ENCODE assay signal across 9 cellular contexts in genomic region chr6:169292340-169293124, GRCh38. TPM values are rescaled to one million over a fixed set of nuclear protein-coding genes. Genes with fewer than 3 reads are reported as not detected.
DNase-seq lines count a peak whose midpoint lies in the region; ATAC-seq and TF ChIP-seq lines count a peak whose summit lies in the region.
"Had no signal": no experiment of that assay in that cellular context is flagged by ENCODE, and none has a peak within 500 bp of the region (broad histone marks: within the 10 kb centered on the region; RNA-seq: fewer than 3 reads in every experiment).

No MANE protein-coding gene starts in this region.

- H3K4ac ChIP-seq in neuronal stem cell (ENCODE audit: low read length) = no peak overlapping the region

- no peaks in the 10 kb centered on the region for H3K4me1 ChIP-seq in neuronal stem cell (ENCODE audit: control insufficient read depth in 2 of 2, insufficient read depth in 1 of 2, low read depth in 1 of 2, low read length in 2 of 2)

- H3K14ac ChIP-seq in neuronal stem cell (ENCODE audit: low read length) = no peak overlapping the region

- no peak overlapping the region for H3K9ac ChIP-seq in neuronal stem cell (ENCODE audit: low read depth, low read length, poor library complexity)

- no peak overlapping the region for H2BK120ac ChIP-seq in neuronal stem cell (ENCODE audit: low read depth, low read length)

- no peak overlapping the region for H3K23ac ChIP-seq in neuronal stem cell (ENCODE audit: low read depth, low read length, poor library complexity)

- H3K18ac ChIP-seq in neuronal stem cell (ENCODE audit: low read length) = peak overlapping the region; percentile 74

- TF ChIP-seq CTCF in choroid plexus epithelial cell (conservative IDR thresholded peaks at IDR 0.05; ENCODE audit: low read depth, low read length) = no peak

- no peak overlapping the region for H3K4me2 ChIP-seq in neuronal stem cell (ENCODE audit: insufficient read depth, low read length, poor library complexity, severe bottlenecking)

- H3K27me3 ChIP-seq in neuronal stem cell (ENCODE audit: control insufficient read depth in 3 of 3, insufficient read depth in 3 of 3, low read depth in 1 of 3, low read length in 3 of 3) = no peaks in the 10 kb centered on the region

- no peaks in the 10 kb centered on the region for H3K36me3 ChIP-seq in neuronal stem cell (replicated peaks in 1 of 2; ENCODE audit: control insufficient read depth in 2 of 2, insufficient read depth in 2 of 2, low read length in 2 of 2)

- ATAC-seq in HG03442 (IDR thresholded peaks at IDR 0.05; ENCODE audit: unreplicated experiment) = no peak
- no peak for ATAC-seq in HG03342 (IDR thresholded peaks at IDR 0.05; ENCODE audit: unreplicated experiment)
- no peak for ATAC-seq in HG02588 (IDR thresholded peaks at IDR 0.05; ENCODE audit: unreplicated experiment)

- no peak overlapping the region for H2AK5ac ChIP-seq in neuronal stem cell (ENCODE audit: low read depth, low read length)

- H2BK12ac ChIP-seq in neuronal stem cell (ENCODE audit: low read length) = no peak overlapping the region

- H2BK5ac ChIP-seq in neuronal stem cell (ENCODE audit: low read length) = no peak overlapping the region

- no peak overlapping the region for H2BK15ac ChIP-seq in neuronal stem cell (ENCODE audit: low read length)

- no peak overlapping the region for H4K8ac ChIP-seq in neuronal stem cell (ENCODE audit: low read depth, low read length)

- H2AFZ ChIP-seq in neuronal stem cell (ENCODE audit: low read length) = peak overlapping the region; percentile 30

- DNase-seq in COLO668 (lab: John Stamatoyannopoulos, UW; ENCODE audit: unreplicated experiment) = peak; percentile 17
- peak; percentile 21 for DNase-seq in NCI-H146 treated with DMSO at 0.1 percent for 48 hours (lab: John Stamatoyannopoulos, UW; ENCODE audit: unreplicated experiment)
- DNase-seq in choroid plexus epithelial cell (ENCODE audit: low read depth) = peak; percentile 97
- DNase-seq in neuronal stem cell (ENCODE audit: low spot score) = no peak
- no peak for DNase-seq in DMS153 treated with DMSO at 0.1 percent for 48 hours (lab: John Stamatoyannopoulos, UW; ENCODE audit: unreplicated experiment)
- DNase-seq: retina had no signal

- H3K9me3 ChIP-seq in neuronal stem cell (replicated peaks in 1 of 2; ENCODE audit: control insufficient read depth in 2 of 2, insufficient read depth in 1 of 2, low read depth in 1 of 2, low read length in 2 of 2) = no peaks in the 10 kb centered on the region

- WGBS in neuronal stem cell (ENCODE audit: extremely low coverage in 2 of 2, insufficient read length in 2 of 2, insufficient replicate concordance in 1 of 2), 2 donors = no CpG with 5 or more reads among the region's 11 CpGs

- H3K4me3 ChIP-seq in choroid plexus epithelial cell (ENCODE audit: low read depth, low read length) (no peak overlapping the region), neuronal stem cell (ENCODE audit: low read length in 2 of 2) (no peak overlapping the region)

- H3K27ac ChIP-seq in neuronal stem cell (replicated peaks; ENCODE audit: low read length) = no peak overlapping the region

- H4K91ac ChIP-seq in neuronal stem cell (ENCODE audit: low read depth, low read length, poor library complexity) = no peak overlapping the region

- no peaks in the 10 kb centered on the region for H3K79me1 ChIP-seq in neuronal stem cell (ENCODE audit: low read depth, low read length)

RNA-seq across cellular contexts. Expression of gene THBS2, which starts 38.9 kb away (rescaled TPM):
- 0.14 TPM for polyA plus RNA-seq in neuronal stem cell (2013, experiment 1 of 2)
- 0.14 TPM for polyA plus RNA-seq in neuronal stem cell (2013, experiment 2 of 2)

Comparison
In these comparisons a context has a peak if more than half of its experiments do, and no peak if none do; other contexts are left out.
1. DNase-seq: peak in COLO668 (single experiment), NCI-H146 treated with DMSO at 0.1 percent for 48 hours (single experiment) and choroid plexus epithelial cell (single experiment); none in neuronal stem cell (single experiment) and DMS153 treated with DMSO at 0.1 percent for 48 hours (single experiment).